In the genomic region with DNA sequence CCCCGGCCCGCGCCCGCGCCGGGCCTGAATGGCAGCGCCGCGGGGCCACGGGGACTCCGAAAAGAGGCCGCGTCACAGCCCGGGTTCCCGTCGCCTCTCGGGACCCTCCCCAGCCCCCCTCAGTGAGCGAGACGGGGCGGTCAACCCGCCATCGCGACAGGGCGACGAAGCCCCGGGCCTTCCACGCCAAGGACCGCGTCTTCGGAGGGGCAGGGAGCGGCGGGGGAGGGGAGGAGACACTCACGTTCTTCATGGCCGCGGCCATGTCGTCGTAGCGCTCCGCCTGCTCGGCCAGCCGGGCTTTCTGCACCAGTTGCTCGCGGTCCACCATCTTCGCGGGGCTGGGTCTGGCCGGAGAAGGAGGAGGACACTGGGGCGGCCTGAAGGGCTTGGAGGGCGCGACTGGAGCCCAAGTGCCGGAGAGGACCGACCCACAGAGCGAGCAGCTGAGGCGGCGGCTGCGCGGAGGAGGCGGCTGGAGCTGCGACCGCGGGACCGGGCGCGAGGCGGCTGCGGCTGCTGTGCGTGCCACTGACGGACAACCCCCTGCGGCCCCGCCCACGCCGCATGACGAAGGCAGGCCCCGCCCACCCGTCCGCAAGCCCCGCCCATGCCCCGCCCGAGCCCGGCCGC, we compare ENCODE assay signal across 1 cellular context.
TF ChIP-seq lines count a peak whose summit lies in the region.

A gene (minus strand): TSS at position 514 of the 633 bp plus-strand sequence. CDS start 183 bp downstream, at position 331.

TF ChIP-seq in K562, 482 proteins besides CTCF, POLR2A, EP300 and RAD21 (continued from another document and continues in another):
- TF ChIP-seq, protein P1, sequence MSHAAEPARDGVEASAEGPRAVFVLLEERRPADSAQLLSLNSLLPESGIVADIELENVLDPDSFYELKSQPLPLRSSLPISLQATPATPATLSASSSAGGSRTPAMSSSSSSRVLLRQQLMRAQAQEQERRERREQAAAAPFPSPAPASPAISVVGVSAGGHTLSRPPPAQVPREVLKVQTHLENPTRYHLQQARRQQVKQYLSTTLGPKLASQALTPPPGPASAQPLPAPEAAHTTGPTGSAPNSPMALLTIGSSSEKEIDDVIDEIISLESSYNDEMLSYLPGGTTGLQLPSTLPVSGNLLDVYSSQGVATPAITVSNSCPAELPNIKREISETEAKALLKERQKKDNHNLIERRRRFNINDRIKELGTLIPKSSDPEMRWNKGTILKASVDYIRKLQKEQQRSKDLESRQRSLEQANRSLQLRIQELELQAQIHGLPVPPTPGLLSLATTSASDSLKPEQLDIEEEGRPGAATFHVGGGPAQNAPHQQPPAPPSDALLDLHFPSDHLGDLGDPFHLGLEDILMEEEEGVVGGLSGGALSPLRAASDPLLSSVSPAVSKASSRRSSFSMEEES (CRISPR knock-in tag; IDR thresholded peaks at IDR 0.05) = no peak
- TF ChIP-seq BCOR (IDR thresholded peaks at IDR 0.05) (peak; percentile 81), ADNP (tag; IDR thresholded peaks at IDR 0.05) (no peak), ZNF408 (CRISPR knock-in tag; IDR thresholded peaks at IDR 0.05; ENCODE audit: low read depth) (no peak), FOSL1 (tag; conservative IDR thresholded peaks at IDR 0.05) (no peak), SAFB (IDR thresholded peaks at IDR 0.05; ENCODE audit: borderline replicate concordance, low read depth, low read length) (no peak), RBM34 (IDR thresholded peaks at IDR 0.05; ENCODE audit: borderline replicate concordance, insufficient read depth, low read length) (0 out of 2 replicates have a peak, but pooled peaks have one; percentile 37), CHD1 (IDR thresholded peaks at IDR 0.05; ENCODE audit: low read length) (peak; percentile 88), TCF7L2 (IDR thresholded peaks at IDR 0.05; ENCODE audit: low read depth, low read length) (no peak), LEF1 (IDR thresholded peaks at IDR 0.05) (no peak), ZBTB8A (IDR thresholded peaks at IDR 0.05; ENCODE audit: partially characterized antibody) (no peak), DDX20 (tag; IDR thresholded peaks at IDR 0.05; ENCODE audit: low read depth) (no peak), YY1 (IDR thresholded peaks at IDR 0.05; ENCODE audit: borderline replicate concordance in 1 of 3, control insufficient read depth in 1 of 3, extremely low read depth in 1 of 3, insufficient read depth in 3 of 3, insufficient read length in 1 of 3, insufficient replicate concordance in 2 of 3, low read depth in 1 of 3, low read length in 2 of 3) (peak; percentile 75 to 93 (median 87)), ZNF445 (CRISPR knock-in tag; IDR thresholded peaks at IDR 0.05; ENCODE audit: low read depth) (no peak), ZNF224 (CRISPR knock-in tag; IDR thresholded peaks at IDR 0.05) (no peak; the same call in 1 of the 2 replicates), ZNF311 (CRISPR knock-in tag; IDR thresholded peaks at IDR 0.05) (no peak), ZFP30 (CRISPR knock-in tag; IDR thresholded peaks at IDR 0.05; ENCODE audit: borderline replicate concordance) (no peak), DMBX1 (CRISPR knock-in tag; IDR thresholded peaks at IDR 0.05; ENCODE audit: borderline replicate concordance) (no peak), FUS (optimal IDR thresholded peaks at IDR 0.05; ENCODE audit: low read depth, low read length) (peak; percentile 52), SIX5 (IDR thresholded peaks at IDR 0.05; ENCODE audit: borderline replicate concordance in 1 of 2, insufficient read depth in 1 of 2, low read depth in 1 of 2, low read length in 2 of 2) (no peak), CBFA2T2 (conservative IDR thresholded peaks at IDR 0.05) (no peak), TCF7 (IDR thresholded peaks at IDR 0.05; ENCODE audit: borderline replicate concordance) (no peak), TEAD4 (IDR thresholded peaks at IDR 0.05; ENCODE audit: low read length) (peak; percentile 31; the same call in 1 of the 2 replicates), TEAD4 (CRISPR knock-in tag; IDR thresholded peaks at IDR 0.05; ENCODE audit: borderline replicate concordance) (no peak), ZNF77 (CRISPR knock-in tag; IDR thresholded peaks at IDR 0.05) (no peak), CREM (IDR thresholded peaks at IDR 0.05; ENCODE audit: low read depth) (peak; percentile 72), BRD9 (IDR thresholded peaks at IDR 0.05; ENCODE audit: low read depth, partially characterized antibody) (peak; percentile 27), ZZZ3 (IDR thresholded peaks at IDR 0.05) (no peak), RBFOX2 (IDR thresholded peaks at IDR 0.05; ENCODE audit: low read depth, low read length) (peak; percentile 94), E2F3 (CRISPR knock-in tag; IDR thresholded peaks at IDR 0.05) (no peak), NEUROD1 (IDR thresholded peaks at IDR 0.05; ENCODE audit: borderline replicate concordance, low read depth, low read length, partially characterized antibody) (no peak), ZNF766 (CRISPR knock-in tag; conservative IDR thresholded peaks at IDR 0.05) (no peak), SREBF1 (IDR thresholded peaks at IDR 0.05; ENCODE audit: borderline replicate concordance, low read depth, low read length) (no peak), KAT8 (IDR thresholded peaks at IDR 0.05; ENCODE audit: low read depth) (no peak), HMG20A (CRISPR knock-in tag; conservative IDR thresholded peaks at IDR 0.05) (no peak), ZSCAN29 (IDR thresholded peaks at IDR 0.05) (no peak), CBFB (CRISPR knock-in tag; IDR thresholded peaks at IDR 0.05) (peak; percentile 35; the same call in 1 of the 2 replicates), SMARCC2 (IDR thresholded peaks at IDR 0.05; ENCODE audit: low read depth) (no peak)
- TF ChIP-seq, protein P2, sequence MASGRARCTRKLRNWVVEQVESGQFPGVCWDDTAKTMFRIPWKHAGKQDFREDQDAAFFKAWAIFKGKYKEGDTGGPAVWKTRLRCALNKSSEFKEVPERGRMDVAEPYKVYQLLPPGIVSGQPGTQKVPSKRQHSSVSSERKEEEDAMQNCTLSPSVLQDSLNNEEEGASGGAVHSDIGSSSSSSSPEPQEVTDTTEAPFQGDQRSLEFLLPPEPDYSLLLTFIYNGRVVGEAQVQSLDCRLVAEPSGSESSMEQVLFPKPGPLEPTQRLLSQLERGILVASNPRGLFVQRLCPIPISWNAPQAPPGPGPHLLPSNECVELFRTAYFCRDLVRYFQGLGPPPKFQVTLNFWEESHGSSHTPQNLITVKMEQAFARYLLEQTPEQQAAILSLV (tag; IDR thresholded peaks at IDR 0.05) = no peak
- TF ChIP-seq, protein P3, sequence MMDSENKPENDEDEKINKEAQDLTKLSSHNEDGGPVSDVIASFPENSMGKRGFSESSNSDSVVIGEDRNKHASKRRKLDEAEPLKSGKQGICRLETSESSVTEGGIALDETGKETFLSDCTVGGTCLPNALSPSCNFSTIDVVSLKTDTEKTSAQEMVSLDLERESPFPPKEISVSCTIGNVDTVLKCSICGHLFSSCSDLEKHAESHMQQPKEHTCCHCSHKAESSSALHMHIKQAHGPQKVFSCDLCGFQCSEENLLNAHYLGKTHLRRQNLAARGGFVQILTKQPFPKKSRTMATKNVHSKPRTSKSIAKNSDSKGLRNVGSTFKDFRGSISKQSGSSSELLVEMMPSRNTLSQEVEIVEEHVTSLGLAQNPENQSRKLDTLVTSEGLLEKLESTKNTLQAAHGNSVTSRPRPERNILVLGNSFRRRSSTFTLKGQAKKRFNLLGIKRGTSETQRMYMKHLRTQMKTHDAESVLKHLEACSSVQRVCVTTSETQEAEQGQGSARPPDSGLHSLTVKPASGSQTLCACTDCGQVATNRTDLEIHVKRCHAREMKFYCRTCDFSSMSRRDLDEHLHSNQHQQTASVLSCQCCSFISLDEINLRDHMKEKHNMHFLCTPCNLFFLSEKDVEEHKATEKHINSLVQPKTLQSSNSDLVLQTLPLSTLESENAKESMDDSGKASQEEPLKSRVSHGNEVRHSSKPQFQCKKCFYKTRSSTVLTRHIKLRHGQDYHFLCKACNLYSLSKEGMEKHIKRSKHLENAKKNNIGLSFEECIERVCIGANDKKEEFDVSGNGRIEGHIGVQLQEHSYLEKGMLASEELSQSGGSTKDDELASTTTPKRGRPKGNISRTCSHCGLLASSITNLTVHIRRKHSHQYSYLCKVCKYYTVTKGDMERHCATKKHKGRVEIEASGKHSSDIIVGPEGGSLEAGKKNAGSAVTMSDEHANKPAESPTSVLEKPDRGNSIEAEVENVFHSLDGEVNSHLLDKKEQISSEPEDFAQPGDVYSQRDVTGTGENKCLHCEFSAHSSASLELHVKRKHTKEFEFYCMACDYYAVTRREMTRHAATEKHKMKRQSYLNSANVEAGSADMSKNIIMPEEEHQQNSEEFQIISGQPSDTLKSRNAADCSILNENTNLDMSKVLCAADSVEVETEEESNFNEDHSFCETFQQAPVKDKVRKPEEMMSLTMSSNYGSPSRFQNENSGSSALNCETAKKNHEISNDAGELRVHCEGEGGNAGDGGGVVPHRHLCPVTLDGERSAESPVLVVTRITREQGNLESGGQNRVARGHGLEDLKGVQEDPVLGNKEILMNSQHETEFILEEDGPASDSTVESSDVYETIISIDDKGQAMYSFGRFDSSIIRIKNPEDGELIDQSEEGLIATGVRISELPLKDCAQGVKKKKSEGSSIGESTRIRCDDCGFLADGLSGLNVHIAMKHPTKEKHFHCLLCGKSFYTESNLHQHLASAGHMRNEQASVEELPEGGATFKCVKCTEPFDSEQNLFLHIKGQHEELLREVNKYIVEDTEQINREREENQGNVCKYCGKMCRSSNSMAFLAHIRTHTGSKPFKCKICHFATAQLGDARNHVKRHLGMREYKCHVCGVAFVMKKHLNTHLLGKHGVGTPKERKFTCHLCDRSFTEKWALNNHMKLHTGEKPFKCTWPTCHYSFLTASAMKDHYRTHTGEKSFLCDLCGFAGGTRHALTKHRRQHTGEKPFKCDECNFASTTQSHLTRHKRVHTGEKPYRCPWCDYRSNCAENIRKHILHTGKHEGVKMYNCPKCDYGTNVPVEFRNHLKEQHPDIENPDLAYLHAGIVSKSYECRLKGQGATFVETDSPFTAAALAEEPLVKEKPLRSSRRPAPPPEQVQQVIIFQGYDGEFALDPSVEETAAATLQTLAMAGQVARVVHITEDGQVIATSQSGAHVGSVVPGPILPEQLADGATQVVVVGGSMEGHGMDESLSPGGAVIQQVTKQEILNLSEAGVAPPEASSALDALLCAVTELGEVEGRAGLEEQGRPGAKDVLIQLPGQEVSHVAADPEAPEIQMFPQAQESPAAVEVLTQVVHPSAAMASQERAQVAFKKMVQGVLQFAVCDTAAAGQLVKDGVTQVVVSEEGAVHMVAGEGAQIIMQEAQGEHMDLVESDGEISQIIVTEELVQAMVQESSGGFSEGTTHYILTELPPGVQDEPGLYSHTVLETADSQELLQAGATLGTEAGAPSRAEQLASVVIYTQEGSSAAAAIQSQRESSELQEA (IDR thresholded peaks at IDR 0.05; ENCODE audit: low read depth) = no peak
- TF ChIP-seq, protein P4, sequence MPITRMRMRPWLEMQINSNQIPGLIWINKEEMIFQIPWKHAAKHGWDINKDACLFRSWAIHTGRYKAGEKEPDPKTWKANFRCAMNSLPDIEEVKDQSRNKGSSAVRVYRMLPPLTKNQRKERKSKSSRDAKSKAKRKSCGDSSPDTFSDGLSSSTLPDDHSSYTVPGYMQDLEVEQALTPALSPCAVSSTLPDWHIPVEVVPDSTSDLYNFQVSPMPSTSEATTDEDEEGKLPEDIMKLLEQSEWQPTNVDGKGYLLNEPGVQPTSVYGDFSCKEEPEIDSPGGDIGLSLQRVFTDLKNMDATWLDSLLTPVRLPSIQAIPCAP (CRISPR knock-in tag; IDR thresholded peaks at IDR 0.05; ENCODE audit: borderline replicate concordance) = no peak; the same call in 1 of the 2 replicates
- TF ChIP-seq, protein P5, sequence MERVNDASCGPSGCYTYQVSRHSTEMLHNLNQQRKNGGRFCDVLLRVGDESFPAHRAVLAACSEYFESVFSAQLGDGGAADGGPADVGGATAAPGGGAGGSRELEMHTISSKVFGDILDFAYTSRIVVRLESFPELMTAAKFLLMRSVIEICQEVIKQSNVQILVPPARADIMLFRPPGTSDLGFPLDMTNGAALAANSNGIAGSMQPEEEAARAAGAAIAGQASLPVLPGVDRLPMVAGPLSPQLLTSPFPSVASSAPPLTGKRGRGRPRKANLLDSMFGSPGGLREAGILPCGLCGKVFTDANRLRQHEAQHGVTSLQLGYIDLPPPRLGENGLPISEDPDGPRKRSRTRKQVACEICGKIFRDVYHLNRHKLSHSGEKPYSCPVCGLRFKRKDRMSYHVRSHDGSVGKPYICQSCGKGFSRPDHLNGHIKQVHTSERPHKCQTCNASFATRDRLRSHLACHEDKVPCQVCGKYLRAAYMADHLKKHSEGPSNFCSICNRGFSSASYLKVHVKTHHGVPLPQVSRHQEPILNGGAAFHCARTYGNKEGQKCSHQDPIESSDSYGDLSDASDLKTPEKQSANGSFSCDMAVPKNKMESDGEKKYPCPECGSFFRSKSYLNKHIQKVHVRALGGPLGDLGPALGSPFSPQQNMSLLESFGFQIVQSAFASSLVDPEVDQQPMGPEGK (CRISPR knock-in tag; IDR thresholded peaks at IDR 0.05; ENCODE audit: borderline replicate concordance) = no peak
- TF ChIP-seq, protein P6, sequence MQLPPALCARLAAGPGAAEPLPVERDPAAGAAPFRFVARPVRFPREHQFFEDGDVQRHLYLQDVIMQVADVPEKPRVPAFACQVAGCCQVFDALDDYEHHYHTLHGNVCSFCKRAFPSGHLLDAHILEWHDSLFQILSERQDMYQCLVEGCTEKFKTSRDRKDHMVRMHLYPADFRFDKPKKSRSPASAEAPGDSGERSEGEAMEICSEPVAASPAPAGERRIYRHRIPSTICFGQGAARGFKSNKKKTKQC (CRISPR knock-in tag; IDR thresholded peaks at IDR 0.05) = peak; percentile 78
- TF ChIP-seq, protein P7, sequence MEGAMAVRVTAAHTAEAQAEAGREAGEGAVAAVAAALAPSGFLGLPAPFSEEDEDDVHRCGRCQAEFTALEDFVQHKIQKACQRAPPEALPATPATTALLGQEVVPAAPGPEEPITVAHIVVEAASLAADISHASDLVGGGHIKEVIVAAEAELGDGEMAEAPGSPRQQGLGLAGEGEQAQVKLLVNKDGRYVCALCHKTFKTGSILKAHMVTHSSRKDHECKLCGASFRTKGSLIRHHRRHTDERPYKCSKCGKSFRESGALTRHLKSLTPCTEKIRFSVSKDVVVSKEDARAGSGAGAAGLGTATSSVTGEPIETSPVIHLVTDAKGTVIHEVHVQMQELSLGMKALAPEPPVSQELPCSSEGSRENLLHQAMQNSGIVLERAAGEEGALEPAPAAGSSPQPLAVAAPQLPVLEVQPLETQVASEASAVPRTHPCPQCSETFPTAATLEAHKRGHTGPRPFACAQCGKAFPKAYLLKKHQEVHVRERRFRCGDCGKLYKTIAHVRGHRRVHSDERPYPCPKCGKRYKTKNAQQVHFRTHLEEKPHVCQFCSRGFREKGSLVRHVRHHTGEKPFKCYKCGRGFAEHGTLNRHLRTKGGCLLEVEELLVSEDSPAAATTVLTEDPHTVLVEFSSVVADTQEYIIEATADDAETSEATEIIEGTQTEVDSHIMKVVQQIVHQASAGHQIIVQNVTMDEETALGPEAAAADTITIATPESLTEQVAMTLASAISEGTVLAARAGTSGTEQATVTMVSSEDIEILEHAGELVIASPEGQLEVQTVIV (CRISPR knock-in tag; IDR thresholded peaks at IDR 0.05; ENCODE audit: borderline replicate concordance) = no peak
- TF ChIP-seq, protein P8, sequence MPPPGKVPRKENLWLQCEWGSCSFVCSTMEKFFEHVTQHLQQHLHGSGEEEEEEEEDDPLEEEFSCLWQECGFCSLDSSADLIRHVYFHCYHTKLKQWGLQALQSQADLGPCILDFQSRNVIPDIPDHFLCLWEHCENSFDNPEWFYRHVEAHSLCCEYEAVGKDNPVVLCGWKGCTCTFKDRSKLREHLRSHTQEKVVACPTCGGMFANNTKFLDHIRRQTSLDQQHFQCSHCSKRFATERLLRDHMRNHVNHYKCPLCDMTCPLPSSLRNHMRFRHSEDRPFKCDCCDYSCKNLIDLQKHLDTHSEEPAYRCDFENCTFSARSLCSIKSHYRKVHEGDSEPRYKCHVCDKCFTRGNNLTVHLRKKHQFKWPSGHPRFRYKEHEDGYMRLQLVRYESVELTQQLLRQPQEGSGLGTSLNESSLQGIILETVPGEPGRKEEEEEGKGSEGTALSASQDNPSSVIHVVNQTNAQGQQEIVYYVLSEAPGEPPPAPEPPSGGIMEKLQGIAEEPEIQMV (tag; conservative IDR thresholded peaks at IDR 0.05; ENCODE audit: low read depth) = no peak
